ENCODE assay signal across 12 cellular contexts in the genomic region with DNA sequence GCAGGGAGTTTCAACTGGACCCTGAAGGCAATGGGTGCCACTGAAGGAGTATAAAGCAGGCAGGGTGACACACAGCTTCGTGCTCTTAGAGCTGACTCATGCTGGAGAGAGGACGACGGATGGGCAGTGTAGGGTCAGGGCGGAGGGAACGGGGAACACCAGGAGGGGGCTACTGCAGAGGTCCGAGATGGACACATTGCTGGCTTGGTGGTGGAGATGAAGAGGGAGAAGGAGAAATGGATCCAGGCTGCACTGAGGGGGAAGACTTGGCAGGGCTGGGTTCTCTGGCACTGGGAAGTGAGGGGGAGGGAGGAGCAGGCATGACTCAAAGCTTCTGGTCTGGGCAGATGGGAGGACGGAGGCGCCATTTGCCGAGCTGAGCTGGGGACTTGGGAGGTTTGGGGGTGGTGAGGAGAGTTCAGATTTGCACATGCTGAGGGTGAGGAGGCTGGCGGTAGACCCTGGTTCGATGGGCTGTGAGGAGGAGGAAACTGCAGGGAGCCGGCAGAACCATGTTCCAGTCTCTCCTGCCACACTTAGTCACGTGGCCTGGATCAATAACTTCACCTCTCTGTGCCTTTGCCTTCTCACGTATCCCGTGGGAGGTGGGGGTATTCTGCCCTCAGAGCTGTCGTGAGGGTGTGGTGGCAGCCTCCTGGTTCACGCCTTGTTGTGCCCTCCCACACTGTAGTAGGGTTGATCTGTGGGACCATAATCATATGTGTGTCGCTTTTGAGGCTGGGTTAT. TPM values are rescaled to one million over a fixed set of nuclear protein-coding genes. Genes with fewer than 3 reads are reported as not detected.
DNase-seq lines count a peak whose midpoint lies in the region; ATAC-seq and TF ChIP-seq lines count a peak whose summit lies in the region.
"Had no signal": no experiment of that assay in that cellular context is flagged by ENCODE, and none has a peak within 500 bp of the region (broad histone marks: within the 10 kb centered on the region; RNA-seq: fewer than 3 reads in every experiment).

No MANE protein-coding gene starts in this region.

- no peaks in the 10 kb centered on the region for H3K36me3 ChIP-seq in ascending aorta
- H3K36me3 ChIP-seq: transverse colon had no signal

- H3K4me3 ChIP-seq in ascending aorta = no peak overlapping the region
- H3K4me3 ChIP-seq: transverse colon had no signal

- no peak for TF ChIP-seq CTCF in progenitor cell of endocrine pancreas (IDR thresholded peaks at IDR 0.05; ENCODE audit: unreplicated experiment)
- TF ChIP-seq CTCF in ascending aorta (IDR thresholded peaks at IDR 0.05) = no peak

- H3K4me1 ChIP-seq in ascending aorta = peaks cover 5 to 9% of the 10 kb centered on the region in 2 donors

- peak overlapping the region; percentile 69 for H3K27ac Mint-ChIP-seq in progenitor cell of endocrine pancreas
- H3K27ac Mint-ChIP-seq in effector memory CD8-positive, alpha-beta T cell = peak overlapping the region in 1 of 2 donors; percentile 46

- no peaks in the 10 kb centered on the region for H3K9me3 Mint-ChIP-seq in progenitor cell of endocrine pancreas (ENCODE audit: low read depth)
- no peaks in the 10 kb centered on the region for H3K9me3 Mint-ChIP-seq in effector memory CD8-positive, alpha-beta T cell

- no peak overlapping the region for H3K4me3 Mint-ChIP-seq in progenitor cell of endocrine pancreas (ENCODE audit: low read depth)
- H3K4me3 Mint-ChIP-seq in effector memory CD8-positive, alpha-beta T cell = peak overlapping the region in 1 of 2 donors; percentile 22

- ATAC-seq in GM18868 (IDR thresholded peaks at IDR 0.05; ENCODE audit: unreplicated experiment) = no peak
- no peak for ATAC-seq in effector memory CD8-positive, alpha-beta T cell (replicated peaks)
- ATAC-seq: left colon had no signal

- H3K4me1 Mint-ChIP-seq in progenitor cell of endocrine pancreas (ENCODE audit: low read depth) = peaks cover 21% of the 10 kb centered on the region
- peaks cover 17 to 30% of the 10 kb centered on the region in 2 donors for H3K4me1 Mint-ChIP-seq in effector memory CD8-positive, alpha-beta T cell (ENCODE audit: low read depth in 2 of 2)

- peak; percentile 32 for DNase-seq in H4 (ENCODE audit: low spot score)
- DNase-seq in SW480 (ENCODE audit: low spot score) = peak; percentile 38
- peak; percentile 59 for DNase-seq in fibroblast of peridontal ligament (ENCODE audit: extremely low read depth)
- no peak for DNase-seq in progenitor cell of endocrine pancreas (ENCODE audit: low spot score, unreplicated experiment)
- DNase-seq in NCI-H1930 (lab: John Stamatoyannopoulos, UW) = no peak
- DNase-seq in effector memory CD8-positive, alpha-beta T cell = no peak
- no peak for DNase-seq in ascending aorta (ENCODE audit: low spot score in 2 of 2)
- DNase-seq: activated CD4-positive, CD25-positive, alpha-beta regulatory T cell; left colon; NCI-H524 treated with DMSO at 0.1 percent for 48 hours; transverse colon had no signal

- intact Hi-C loops in ascending aorta (cut with DNase I) = no loop called here

- H3K27me3 ChIP-seq in ascending aorta = no peaks in the 10 kb centered on the region
- H3K27me3 ChIP-seq: transverse colon had no signal

- H3K27ac ChIP-seq in ascending aorta = peak overlapping the region in 1 of 2 donors; percentile 15
- H3K27ac ChIP-seq: transverse colon had no signal

- peaks cover 21% of the 10 kb centered on the region for H3K27me3 Mint-ChIP-seq in progenitor cell of endocrine pancreas
- H3K27me3 Mint-ChIP-seq in effector memory CD8-positive, alpha-beta T cell = no peaks in the 10 kb centered on the region

- no peaks in the 10 kb centered on the region for H3K9me3 ChIP-seq in ascending aorta
- H3K9me3 ChIP-seq: transverse colon had no signal

- H3K36me3 Mint-ChIP-seq in progenitor cell of endocrine pancreas (ENCODE audit: insufficient read depth) = no peaks in the 10 kb centered on the region
- peaks cover 5% of the 10 kb centered on the region for H3K36me3 Mint-ChIP-seq in effector memory CD8-positive, alpha-beta T cell (ENCODE audit: insufficient read depth)

RNA-seq across cellular contexts. Expression of a gene that starts 4.6 kb away (rescaled TPM):
- total RNA-seq in H4 (2014; rRNA removed; shearing (Covaris generic)) = 7.9 and 11.1 TPM in 2 replicates
- total RNA-seq in progenitor cell of endocrine pancreas (14.8 TPM in 2 replicates), ascending aorta (6.6 TPM)

RNA-seq across cellular contexts. Expression of a gene that starts 49.7 kb away (rescaled TPM):
- 3.8 and 5.7 TPM in 2 replicates for total RNA-seq in H4 (2014; rRNA removed; shearing (Covaris generic))
- total RNA-seq in progenitor cell of endocrine pancreas = 11.7 and 12.8 TPM in 2 replicates
- 32.6 TPM for total RNA-seq in ascending aorta

RNA-seq across cellular contexts. Expression of a gene that starts 53.7 kb away (rescaled TPM):
- 172 and 193 TPM in 2 replicates for total RNA-seq in H4 (2014; rRNA removed; shearing (Covaris generic))
- total RNA-seq in progenitor cell of endocrine pancreas (73.4 and 76.4 TPM in 2 replicates), ascending aorta (30.7 TPM)

Comparison
In these comparisons a context has a peak if more than half of its experiments do, and no peak if none do; other contexts are left out.
1. DNase-seq: peak in H4 (single experiment), SW480 (single experiment) and fibroblast of peridontal ligament (single experiment); none in progenitor cell of endocrine pancreas (single experiment), NCI-H1930 (0 of 2), effector memory CD8-positive, alpha-beta T cell (0 of 3) and ascending aorta (0 of 2).